ENCODE assay signal across 1 cellular context in the genomic region with DNA sequence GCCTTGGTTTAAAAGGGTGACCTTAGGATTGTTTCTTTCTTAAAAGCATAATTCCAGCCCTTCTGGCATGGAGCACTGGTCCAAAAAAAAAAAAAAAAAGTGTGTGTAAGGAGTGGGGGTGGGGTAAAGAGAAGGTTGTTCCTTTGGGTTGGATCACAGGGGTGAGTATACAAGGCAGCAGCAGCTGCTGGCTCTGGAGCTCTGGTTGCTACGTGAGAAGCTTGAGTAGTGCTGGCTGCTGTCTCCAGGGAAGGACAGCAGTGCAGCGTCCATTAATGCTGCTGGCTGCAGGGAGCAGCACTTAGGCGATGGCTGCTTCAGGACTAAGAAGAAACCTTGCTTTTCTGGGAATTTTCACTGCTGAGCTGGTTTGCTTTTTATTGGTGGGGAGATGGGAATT.
TF ChIP-seq lines count a peak whose summit lies in the region.

No MANE protein-coding gene starts in this region.

TF ChIP-seq in HEK293, 187 proteins besides CTCF, POLR2A, EP300 and RAD21 (continued from another document and continues in another):
- TF ChIP-seq, protein P1, sequence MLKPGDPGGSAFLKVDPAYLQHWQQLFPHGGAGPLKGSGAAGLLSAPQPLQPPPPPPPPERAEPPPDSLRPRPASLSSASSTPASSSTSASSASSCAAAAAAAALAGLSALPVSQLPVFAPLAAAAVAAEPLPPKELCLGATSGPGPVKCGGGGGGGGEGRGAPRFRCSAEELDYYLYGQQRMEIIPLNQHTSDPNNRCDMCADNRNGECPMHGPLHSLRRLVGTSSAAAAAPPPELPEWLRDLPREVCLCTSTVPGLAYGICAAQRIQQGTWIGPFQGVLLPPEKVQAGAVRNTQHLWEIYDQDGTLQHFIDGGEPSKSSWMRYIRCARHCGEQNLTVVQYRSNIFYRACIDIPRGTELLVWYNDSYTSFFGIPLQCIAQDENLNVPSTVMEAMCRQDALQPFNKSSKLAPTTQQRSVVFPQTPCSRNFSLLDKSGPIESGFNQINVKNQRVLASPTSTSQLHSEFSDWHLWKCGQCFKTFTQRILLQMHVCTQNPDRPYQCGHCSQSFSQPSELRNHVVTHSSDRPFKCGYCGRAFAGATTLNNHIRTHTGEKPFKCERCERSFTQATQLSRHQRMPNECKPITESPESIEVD (tag by site-specific recombination; IDR thresholded peaks at IDR 0.05): 0 out of 2 replicates have a peak, but pooled peaks have one; percentile 57
- peak; percentile 17; the same call in 1 of the 2 replicates for TF ChIP-seq ZNF394 (tag by site-specific recombination; IDR thresholded peaks at IDR 0.05; ENCODE audit: borderline replicate concordance)
- TF ChIP-seq ZSCAN30 (tag by site-specific recombination; IDR thresholded peaks at IDR 0.05): peak; percentile 99
- TF ChIP-seq ZNF37A (tag by site-specific recombination; IDR thresholded peaks at IDR 0.05): no peak
- no peak for TF ChIP-seq ZNF138 (tag by site-specific recombination; IDR thresholded peaks at IDR 0.05; ENCODE audit: borderline replicate concordance)
- TF ChIP-seq, protein P2, sequence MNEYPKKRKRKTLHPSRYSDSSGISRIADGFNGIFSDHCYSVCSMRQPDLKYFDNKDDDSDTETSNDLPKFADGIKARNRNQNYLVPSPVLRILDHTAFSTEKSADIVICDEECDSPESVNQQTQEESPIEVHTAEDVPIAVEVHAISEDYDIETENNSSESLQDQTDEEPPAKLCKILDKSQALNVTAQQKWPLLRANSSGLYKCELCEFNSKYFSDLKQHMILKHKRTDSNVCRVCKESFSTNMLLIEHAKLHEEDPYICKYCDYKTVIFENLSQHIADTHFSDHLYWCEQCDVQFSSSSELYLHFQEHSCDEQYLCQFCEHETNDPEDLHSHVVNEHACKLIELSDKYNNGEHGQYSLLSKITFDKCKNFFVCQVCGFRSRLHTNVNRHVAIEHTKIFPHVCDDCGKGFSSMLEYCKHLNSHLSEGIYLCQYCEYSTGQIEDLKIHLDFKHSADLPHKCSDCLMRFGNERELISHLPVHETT (tag by site-specific recombination; IDR thresholded peaks at IDR 0.05): 0 out of 2 replicates have a peak, but pooled peaks have one; percentile 15
- peak; percentile 43; the same call in 1 of the 2 replicates for TF ChIP-seq YY1 (tag by site-specific recombination; IDR thresholded peaks at IDR 0.05)
- TF ChIP-seq, protein P3, sequence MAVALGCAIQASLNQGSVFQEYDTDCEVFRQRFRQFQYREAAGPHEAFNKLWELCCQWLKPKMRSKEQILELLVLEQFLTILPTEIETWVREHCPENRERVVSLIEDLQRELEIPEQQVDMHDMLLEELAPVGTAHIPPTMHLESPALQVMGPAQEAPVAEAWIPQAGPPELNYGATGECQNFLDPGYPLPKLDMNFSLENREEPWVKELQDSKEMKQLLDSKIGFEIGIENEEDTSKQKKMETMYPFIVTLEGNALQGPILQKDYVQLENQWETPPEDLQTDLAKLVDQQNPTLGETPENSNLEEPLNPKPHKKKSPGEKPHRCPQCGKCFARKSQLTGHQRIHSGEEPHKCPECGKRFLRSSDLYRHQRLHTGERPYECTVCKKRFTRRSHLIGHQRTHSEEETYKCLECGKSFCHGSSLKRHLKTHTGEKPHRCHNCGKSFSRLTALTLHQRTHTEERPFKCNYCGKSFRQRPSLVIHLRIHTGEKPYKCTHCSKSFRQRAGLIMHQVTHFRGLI (tag by site-specific recombination; IDR thresholded peaks at IDR 0.05): no peak
- peak; percentile 53 for TF ChIP-seq SP7 (tag by site-specific recombination; IDR thresholded peaks at IDR 0.05)
- TF ChIP-seq ZNF19 (tag by site-specific recombination; IDR thresholded peaks at IDR 0.05; ENCODE audit: low read depth): no peak
- 0 out of 2 replicates have a peak, but pooled peaks have one; percentile 57 for TF ChIP-seq ZNF324 (tag by site-specific recombination; IDR thresholded peaks at IDR 0.05)
- TF ChIP-seq, protein P4, sequence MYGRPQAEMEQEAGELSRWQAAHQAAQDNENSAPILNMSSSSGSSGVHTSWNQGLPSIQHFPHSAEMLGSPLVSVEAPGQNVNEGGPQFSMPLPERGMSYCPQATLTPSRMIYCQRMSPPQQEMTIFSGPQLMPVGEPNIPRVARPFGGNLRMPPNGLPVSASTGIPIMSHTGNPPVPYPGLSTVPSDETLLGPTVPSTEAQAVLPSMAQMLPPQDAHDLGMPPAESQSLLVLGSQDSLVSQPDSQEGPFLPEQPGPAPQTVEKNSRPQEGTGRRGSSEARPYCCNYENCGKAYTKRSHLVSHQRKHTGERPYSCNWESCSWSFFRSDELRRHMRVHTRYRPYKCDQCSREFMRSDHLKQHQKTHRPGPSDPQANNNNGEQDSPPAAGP (tag by site-specific recombination; IDR thresholded peaks at IDR 0.05): no peak; the same call in 1 of the 2 replicates
- TF ChIP-seq ZBTB8A (tag by site-specific recombination; IDR thresholded peaks at IDR 0.05): peak; percentile 19; the same call in 1 of the 2 replicates
- peak; percentile 71 for TF ChIP-seq OSR2 (tag by site-specific recombination; IDR thresholded peaks at IDR 0.05)
- no peak; the same call in 1 of the 2 replicates for TF ChIP-seq ZNF133 (tag by site-specific recombination; IDR thresholded peaks at IDR 0.05)
- TF ChIP-seq, protein P5, sequence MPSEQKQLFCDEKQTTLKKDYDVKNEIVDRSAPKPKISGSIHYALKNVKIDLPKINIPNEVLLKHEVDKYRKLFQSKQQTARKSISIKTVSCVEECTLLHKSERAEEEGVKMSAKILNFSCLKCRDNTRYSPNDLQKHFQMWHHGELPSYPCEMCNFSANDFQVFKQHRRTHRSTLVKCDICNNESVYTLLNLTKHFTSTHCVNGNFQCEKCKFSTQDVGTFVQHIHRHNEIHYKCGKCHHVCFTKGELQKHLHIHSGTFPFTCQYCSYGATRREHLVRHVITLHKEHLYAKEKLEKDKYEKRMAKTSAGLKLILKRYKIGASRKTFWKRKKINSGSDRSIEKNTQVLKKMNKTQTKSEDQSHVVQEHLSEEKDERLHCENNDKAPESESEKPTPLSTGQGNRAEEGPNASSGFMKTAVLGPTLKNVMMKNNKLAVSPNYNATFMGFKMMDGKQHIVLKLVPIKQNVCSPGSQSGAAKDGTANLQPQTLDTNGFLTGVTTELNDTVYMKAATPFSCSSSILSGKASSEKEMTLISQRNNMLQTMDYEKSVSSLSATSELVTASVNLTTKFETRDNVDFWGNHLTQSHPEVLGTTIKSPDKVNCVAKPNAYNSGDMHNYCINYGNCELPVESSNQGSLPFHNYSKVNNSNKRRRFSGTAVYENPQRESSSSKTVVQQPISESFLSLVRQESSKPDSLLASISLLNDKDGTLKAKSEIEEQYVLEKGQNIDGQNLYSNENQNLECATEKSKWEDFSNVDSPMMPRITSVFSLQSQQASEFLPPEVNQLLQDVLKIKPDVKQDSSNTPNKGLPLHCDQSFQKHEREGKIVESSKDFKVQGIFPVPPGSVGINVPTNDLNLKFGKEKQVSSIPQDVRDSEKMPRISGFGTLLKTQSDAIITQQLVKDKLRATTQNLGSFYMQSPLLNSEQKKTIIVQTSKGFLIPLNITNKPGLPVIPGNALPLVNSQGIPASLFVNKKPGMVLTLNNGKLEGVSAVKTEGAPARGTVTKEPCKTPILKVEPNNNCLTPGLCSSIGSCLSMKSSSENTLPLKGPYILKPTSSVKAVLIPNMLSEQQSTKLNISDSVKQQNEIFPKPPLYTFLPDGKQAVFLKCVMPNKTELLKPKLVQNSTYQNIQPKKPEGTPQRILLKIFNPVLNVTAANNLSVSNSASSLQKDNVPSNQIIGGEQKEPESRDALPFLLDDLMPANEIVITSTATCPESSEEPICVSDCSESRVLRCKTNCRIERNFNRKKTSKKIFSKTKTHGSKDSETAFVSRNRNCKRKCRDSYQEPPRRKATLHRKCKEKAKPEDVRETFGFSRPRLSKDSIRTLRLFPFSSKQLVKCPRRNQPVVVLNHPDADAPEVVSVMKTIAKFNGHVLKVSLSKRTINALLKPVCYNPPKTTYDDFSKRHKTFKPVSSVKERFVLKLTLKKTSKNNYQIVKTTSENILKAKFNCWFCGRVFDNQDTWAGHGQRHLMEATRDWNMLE (tag by site-specific recombination; conservative IDR thresholded peaks at IDR 0.05; ENCODE audit: low read depth): 0 out of 2 replicates have a peak, but pooled peaks have one; percentile 23
- TF ChIP-seq, protein P6, sequence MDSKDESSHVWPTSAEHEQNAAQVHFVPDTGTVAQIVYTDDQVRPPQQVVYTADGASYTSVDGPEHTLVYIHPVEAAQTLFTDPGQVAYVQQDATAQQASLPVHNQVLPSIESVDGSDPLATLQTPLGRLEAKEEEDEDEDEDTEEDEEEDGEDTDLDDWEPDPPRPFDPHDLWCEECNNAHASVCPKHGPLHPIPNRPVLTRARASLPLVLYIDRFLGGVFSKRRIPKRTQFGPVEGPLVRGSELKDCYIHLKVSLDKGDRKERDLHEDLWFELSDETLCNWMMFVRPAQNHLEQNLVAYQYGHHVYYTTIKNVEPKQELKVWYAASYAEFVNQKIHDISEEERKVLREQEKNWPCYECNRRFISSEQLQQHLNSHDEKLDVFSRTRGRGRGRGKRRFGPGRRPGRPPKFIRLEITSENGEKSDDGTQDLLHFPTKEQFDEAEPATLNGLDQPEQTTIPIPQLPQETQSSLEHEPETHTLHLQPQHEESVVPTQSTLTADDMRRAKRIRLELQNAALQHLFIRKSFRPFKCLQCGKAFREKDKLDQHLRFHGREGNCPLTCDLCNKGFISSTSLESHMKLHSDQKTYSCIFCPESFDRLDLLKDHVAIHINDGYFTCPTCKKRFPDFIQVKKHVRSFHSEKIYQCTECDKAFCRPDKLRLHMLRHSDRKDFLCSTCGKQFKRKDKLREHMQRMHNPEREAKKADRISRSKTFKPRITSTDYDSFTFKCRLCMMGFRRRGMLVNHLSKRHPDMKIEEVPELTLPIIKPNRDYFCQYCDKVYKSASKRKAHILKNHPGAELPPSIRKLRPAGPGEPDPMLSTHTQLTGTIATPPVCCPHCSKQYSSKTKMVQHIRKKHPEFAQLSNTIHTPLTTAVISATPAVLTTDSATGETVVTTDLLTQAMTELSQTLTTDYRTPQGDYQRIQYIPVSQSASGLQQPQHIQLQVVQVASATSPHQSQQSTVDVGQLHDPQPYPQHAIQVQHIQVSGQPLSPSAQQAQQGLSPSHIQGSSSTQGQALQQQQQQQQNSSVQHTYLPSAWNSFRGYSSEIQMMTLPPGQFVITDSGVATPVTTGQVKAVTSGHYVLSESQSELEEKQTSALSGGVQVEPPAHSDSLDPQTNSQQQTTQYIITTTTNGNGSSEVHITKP (tag by site-specific recombination; IDR thresholded peaks at IDR 0.05): peak; percentile 80
- peak; percentile 14; the same call in 1 of the 2 replicates for TF ChIP-seq ZFP3 (tag by site-specific recombination; IDR thresholded peaks at IDR 0.05; ENCODE audit: low read depth)
- TF ChIP-seq, protein P7, sequence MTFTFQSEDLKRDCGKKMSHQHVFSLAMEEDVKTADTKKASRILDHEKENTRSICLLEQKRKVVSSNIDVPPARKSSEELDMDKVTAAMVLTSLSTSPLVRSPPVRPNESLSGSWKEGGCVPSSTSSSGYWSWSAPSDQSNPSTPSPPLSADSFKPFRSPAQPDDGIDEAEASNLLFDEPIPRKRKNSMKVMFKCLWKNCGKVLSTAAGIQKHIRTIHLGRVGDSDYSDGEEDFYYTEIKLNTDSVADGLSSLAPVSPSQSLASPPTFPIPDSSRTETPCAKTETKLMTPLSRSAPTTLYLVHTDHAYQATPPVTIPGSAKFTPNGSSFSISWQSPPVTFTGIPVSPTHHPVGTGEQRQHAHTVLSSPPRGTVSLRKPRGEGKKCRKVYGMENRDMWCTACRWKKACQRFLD (tag by site-specific recombination; IDR thresholded peaks at IDR 0.05): no peak
- TF ChIP-seq ZNF366 (tag by site-specific recombination; conservative IDR thresholded peaks at IDR 0.05): no peak
- TF ChIP-seq, protein P8, sequence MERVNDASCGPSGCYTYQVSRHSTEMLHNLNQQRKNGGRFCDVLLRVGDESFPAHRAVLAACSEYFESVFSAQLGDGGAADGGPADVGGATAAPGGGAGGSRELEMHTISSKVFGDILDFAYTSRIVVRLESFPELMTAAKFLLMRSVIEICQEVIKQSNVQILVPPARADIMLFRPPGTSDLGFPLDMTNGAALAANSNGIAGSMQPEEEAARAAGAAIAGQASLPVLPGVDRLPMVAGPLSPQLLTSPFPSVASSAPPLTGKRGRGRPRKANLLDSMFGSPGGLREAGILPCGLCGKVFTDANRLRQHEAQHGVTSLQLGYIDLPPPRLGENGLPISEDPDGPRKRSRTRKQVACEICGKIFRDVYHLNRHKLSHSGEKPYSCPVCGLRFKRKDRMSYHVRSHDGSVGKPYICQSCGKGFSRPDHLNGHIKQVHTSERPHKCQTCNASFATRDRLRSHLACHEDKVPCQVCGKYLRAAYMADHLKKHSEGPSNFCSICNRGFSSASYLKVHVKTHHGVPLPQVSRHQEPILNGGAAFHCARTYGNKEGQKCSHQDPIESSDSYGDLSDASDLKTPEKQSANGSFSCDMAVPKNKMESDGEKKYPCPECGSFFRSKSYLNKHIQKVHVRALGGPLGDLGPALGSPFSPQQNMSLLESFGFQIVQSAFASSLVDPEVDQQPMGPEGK (tag by site-specific recombination; IDR thresholded peaks at IDR 0.05): peak; percentile 52
- no peak for TF ChIP-seq ZFP69B (tag by site-specific recombination; IDR thresholded peaks at IDR 0.05)
- TF ChIP-seq, protein P9, sequence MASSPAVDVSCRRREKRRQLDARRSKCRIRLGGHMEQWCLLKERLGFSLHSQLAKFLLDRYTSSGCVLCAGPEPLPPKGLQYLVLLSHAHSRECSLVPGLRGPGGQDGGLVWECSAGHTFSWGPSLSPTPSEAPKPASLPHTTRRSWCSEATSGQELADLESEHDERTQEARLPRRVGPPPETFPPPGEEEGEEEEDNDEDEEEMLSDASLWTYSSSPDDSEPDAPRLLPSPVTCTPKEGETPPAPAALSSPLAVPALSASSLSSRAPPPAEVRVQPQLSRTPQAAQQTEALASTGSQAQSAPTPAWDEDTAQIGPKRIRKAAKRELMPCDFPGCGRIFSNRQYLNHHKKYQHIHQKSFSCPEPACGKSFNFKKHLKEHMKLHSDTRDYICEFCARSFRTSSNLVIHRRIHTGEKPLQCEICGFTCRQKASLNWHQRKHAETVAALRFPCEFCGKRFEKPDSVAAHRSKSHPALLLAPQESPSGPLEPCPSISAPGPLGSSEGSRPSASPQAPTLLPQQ (tag by site-specific recombination; IDR thresholded peaks at IDR 0.05): peak; percentile 39; the same call in 1 of the 2 replicates
- no peak for TF ChIP-seq ZNF837 (tag by site-specific recombination; IDR thresholded peaks at IDR 0.05)
- no peak for TF ChIP-seq ZNF514 (tag by site-specific recombination; IDR thresholded peaks at IDR 0.05)
- no peak for TF ChIP-seq ZNF248 (tag by site-specific recombination; IDR thresholded peaks at IDR 0.05)
- TF ChIP-seq ZNF341 (tag by site-specific recombination; IDR thresholded peaks at IDR 0.05; ENCODE audit: low read depth): peak; percentile 80
- TF ChIP-seq ZNF610 (tag by site-specific recombination; IDR thresholded peaks at IDR 0.05; ENCODE audit: borderline replicate concordance): no peak
- TF ChIP-seq PRDM1 (tag by site-specific recombination; IDR thresholded peaks at IDR 0.05): peak; percentile 50; the same call in 1 of the 2 replicates
- TF ChIP-seq, protein P10, sequence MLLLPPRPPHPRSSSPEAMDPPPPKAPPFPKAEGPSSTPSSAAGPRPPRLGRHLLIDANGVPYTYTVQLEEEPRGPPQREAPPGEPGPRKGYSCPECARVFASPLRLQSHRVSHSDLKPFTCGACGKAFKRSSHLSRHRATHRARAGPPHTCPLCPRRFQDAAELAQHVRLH (tag by site-specific recombination; IDR thresholded peaks at IDR 0.05): 0 out of 2 replicates have a peak, but pooled peaks have one; percentile 66
- peak; percentile 93 for TF ChIP-seq ZBTB17 (tag by site-specific recombination; IDR thresholded peaks at IDR 0.05)
